Comparison of ENCODE assay signal across 21 cellular contexts in genomic region chr2:235516257-235516656, GRCh38. TPM values are rescaled to one million over a fixed set of nuclear protein-coding genes. Genes with fewer than 3 reads are reported as not detected.
DNase-seq lines count a peak whose midpoint lies in the region; ATAC-seq, FAIRE-seq and TF ChIP-seq lines count a peak whose summit lies in the region.
"Had no signal": no experiment of that assay in that cellular context is flagged by ENCODE, and none has a peak within 500 bp of the region (broad histone marks: within the 10 kb centered on the region; RNA-seq: fewer than 3 reads in every experiment).

No MANE protein-coding gene starts in this region.

- H2AK5ac ChIP-seq in neuronal stem cell (ENCODE audit: low read depth, low read length), result no peak overlapping the region

- H3K36me3 ChIP-seq in HEK293 (ENCODE audit: control insufficient read depth in 2 of 2, insufficient read depth in 1 of 2, low read length in 2 of 2) (no peaks in the 10 kb centered on the region), K562 (ENCODE audit: control insufficient read depth, insufficient read depth, low read length) (no peaks in the 10 kb centered on the region), neuronal stem cell (replicated peaks in 1 of 2; ENCODE audit: control insufficient read depth in 2 of 2, insufficient read depth in 2 of 2, low read length in 2 of 2) (peaks cover 0 to 4% of the 10 kb centered on the region in 2 donors)

- H4K91ac ChIP-seq in neuronal stem cell (ENCODE audit: low read depth, low read length, poor library complexity), result no peak overlapping the region

- H3K4me1 ChIP-seq in HEK293 (ENCODE audit: control insufficient read depth, insufficient read depth, low read length) (peaks cover 5% of the 10 kb centered on the region; the same call in 1 of the 2 replicates), K562 (replicated peaks in 1 of 2; ENCODE audit: control insufficient read depth in 2 of 2, insufficient read depth in 2 of 2, low read length in 2 of 2) (peaks cover under 1 to 10% of the 10 kb centered on the region in 2 experiments; a peak in 2 of 5 replicates), neuronal stem cell (ENCODE audit: control insufficient read depth in 2 of 2, insufficient read depth in 1 of 2, low read depth in 1 of 2, low read length in 2 of 2) (peaks cover 0 to 5% of the 10 kb centered on the region in 2 donors)
- H3K4me1 ChIP-seq: Caco-2 had no signal

- no peak overlapping the region; a peak in 1 of 4 replicates for H3K9ac ChIP-seq in K562 (ENCODE audit: insufficient read depth in 1 of 2, low read depth in 2 of 2, low read length in 2 of 2)
- H3K9ac ChIP-seq in neuronal stem cell (ENCODE audit: low read depth, low read length, poor library complexity), result no peak overlapping the region
- H3K9ac ChIP-seq: BLaER1 treated with 17β-estradiol and CSF1 and Interleukin-3, amounts not matched to agents 10 nM and 100 nM had no signal

- peaks cover 15% of the 10 kb centered on the region for H3K79me1 ChIP-seq in neuronal stem cell (ENCODE audit: low read depth, low read length)

- CTCF ChIA-PET in HEK293 (lab: Yijun Ruan, JAX) (no interaction called here), K562 (lab: Yijun Ruan, JAX; ENCODE audit: low intra/inter-chr PET ratio) (no interaction called here)

- H3K9me3 ChIP-seq in HEK293 (ENCODE audit: control insufficient read depth, insufficient read depth, low read depth, low read length) (no peaks in the 10 kb centered on the region), K562 (replicated peaks; ENCODE audit: control insufficient read depth, insufficient read depth, low read depth, low read length) (no peaks in the 10 kb centered on the region), neuronal stem cell (replicated peaks in 1 of 2; ENCODE audit: control insufficient read depth in 2 of 2, insufficient read depth in 1 of 2, low read depth in 1 of 2, low read length in 2 of 2) (peaks cover 7 to 15% of the 10 kb centered on the region in 2 donors)
- H3K9me3 ChIP-seq: Caco-2 had no signal

- TF ChIP-seq EP300 in K562 (IDR thresholded peaks at IDR 0.05; ENCODE audit: low read length), result no peak

- H4K20me1 ChIP-seq in K562 (replicated peaks; ENCODE audit: control insufficient read depth, insufficient read depth, low read length), result peaks cover 4% of the 10 kb centered on the region; the same call in 1 of the 2 replicates

- no peaks in the 10 kb centered on the region for H3K27me3 ChIP-seq in K562 (ENCODE audit: control insufficient read depth in 2 of 2, insufficient read depth in 2 of 2, low read length in 2 of 2)
- no peaks in the 10 kb centered on the region for H3K27me3 ChIP-seq in neuronal stem cell (ENCODE audit: control insufficient read depth in 3 of 3, insufficient read depth in 3 of 3, low read depth in 1 of 3, low read length in 3 of 3)
- H3K27me3 ChIP-seq: BLaER1 treated with 17β-estradiol and CSF1 and Interleukin-3, amounts not matched to agents 10 nM and 100 nM had no signal

- no peak overlapping the region for H4K8ac ChIP-seq in neuronal stem cell (ENCODE audit: low read depth, low read length)

- H3K4ac ChIP-seq in neuronal stem cell (ENCODE audit: low read length), result no peak overlapping the region

- no peak overlapping the region for H3K18ac ChIP-seq in neuronal stem cell (ENCODE audit: low read length)

- H3K4me2 ChIP-seq in K562 (ENCODE audit: insufficient read depth, low read length), result no peak overlapping the region
- H3K4me2 ChIP-seq in neuronal stem cell (ENCODE audit: insufficient read depth, low read length, poor library complexity, severe bottlenecking), result no peak overlapping the region
- H3K4me2 ChIP-seq: BLaER1 treated with 17β-estradiol and CSF1 and Interleukin-3, amounts not matched to agents 10 nM and 100 nM had no signal

- no peak overlapping the region for H2BK120ac ChIP-seq in neuronal stem cell (ENCODE audit: low read depth, low read length)

- TF ChIP-seq CTCF in HEK293 (tag by site-specific recombination; IDR thresholded peaks at IDR 0.05) (no peak), K562 (IDR thresholded peaks at IDR 0.05 in 2 of 3, conservative IDR thresholded peaks at IDR 0.05 in 1 of 3; ENCODE audit: insufficient read depth in 2 of 3, low read depth in 1 of 3, low read length in 3 of 3) (no peak)

- ATAC-seq in K562 (no peak), GM18861 (IDR thresholded peaks at IDR 0.05; ENCODE audit: unreplicated experiment) (no peak), HG03378 (IDR thresholded peaks at IDR 0.05; ENCODE audit: unreplicated experiment) (no peak)
- ATAC-seq: CD8-positive, alpha-beta T cell had no signal

- no peak for FAIRE-seq in K562 (lab: Jason Lieb, UNC)
- FAIRE-seq: A204.1, D721Med, G401.6, GM12891 had no signal

- H3K9me1 ChIP-seq in K562 (ENCODE audit: control insufficient read depth, insufficient read depth, low read length), result no peaks in the 10 kb centered on the region

- H3K4me3 ChIP-seq in HEK293 (ENCODE audit: low read depth, low read length) (no peak overlapping the region), K562 (no peak overlapping the region), neuronal stem cell (ENCODE audit: low read length in 2 of 2) (no peak overlapping the region)
- H3K4me3 ChIP-seq: BLaER1 treated with 17β-estradiol and CSF1 and Interleukin-3, amounts not matched to agents 10 nM and 100 nM had no signal

- TF ChIP-seq RAD21 in K562 (CRISPR knock-in tag; conservative IDR thresholded peaks at IDR 0.05 in 1 of 2, IDR thresholded peaks at IDR 0.05 in 1 of 2), result no peak

- 100% methylated on average over 6 of the region's 6 CpGs for WGBS in K562 (ENCODE audit: insufficient coverage, low coverage, missing lambda C conversion rate)
- WGBS in neuronal stem cell (ENCODE audit: extremely low coverage in 2 of 2, insufficient read length in 2 of 2, insufficient replicate concordance in 1 of 2), 2 donors, result no CpG with 5 or more reads among the region's 6 CpGs

- no peak for TF ChIP-seq POLR2A in K562 (conservative IDR thresholded peaks at IDR 0.05)

- in situ Hi-C loops in K562 (cut with MboI), result no loop called here

- H2BK15ac ChIP-seq in neuronal stem cell (ENCODE audit: low read length), result no peak overlapping the region

- no peak overlapping the region for H2AFZ ChIP-seq in K562 (ENCODE audit: low read depth, low read length)
- H2AFZ ChIP-seq in neuronal stem cell (ENCODE audit: low read length), result no peak overlapping the region

- peak overlapping the region; percentile 47 for H3K14ac ChIP-seq in neuronal stem cell (ENCODE audit: low read length)

- POLR2A ChIA-PET in HEK293 (lab: Yijun Ruan, JAX), result no interaction called here
- POLR2A ChIA-PET in K562 (lab: Yijun Ruan, JAX), result interaction anchor here (0.5 to 1.3 kb wide), 3 partner anchors 9 to 1076 kb away, joined by 3 to 4 read pairs (median 3); no protein-coding TSS in a partner anchor

- no peak overlapping the region for H3K27ac ChIP-seq in HEK293 (ENCODE audit: extremely low read depth, low read depth, low read length)
- H3K27ac ChIP-seq in K562 (ENCODE audit: extremely low read depth, low read depth, low read length), result no peak overlapping the region
- H3K27ac ChIP-seq in neuronal stem cell (replicated peaks; ENCODE audit: low read length), result no peak overlapping the region
- H3K27ac ChIP-seq: BLaER1 treated with 17β-estradiol and CSF1 and Interleukin-3, amounts not matched to agents 10 nM and 100 nM; C4-2B had no signal

- no peak overlapping the region for H2BK5ac ChIP-seq in neuronal stem cell (ENCODE audit: low read length)

- no peak overlapping the region for H3K23ac ChIP-seq in neuronal stem cell (ENCODE audit: low read depth, low read length, poor library complexity)

- no TSS peak for BruUV-seq in K562 (replicated peaks; lab: Mats Ljungman, UMichigan)

- intact Hi-C loops in K562 (cut with micrococcal nuclease), result no loop called here

- no peak overlapping the region for H2BK12ac ChIP-seq in neuronal stem cell (ENCODE audit: low read length)

- DNase-seq in K562 (ENCODE audit: extremely low read depth in 1 of 4, low spot score in 3 of 4) (no peak), neuronal stem cell (ENCODE audit: low spot score) (no peak), AML-193 (lab: John Stamatoyannopoulos, UW) (no peak)
- DNase-seq: 8988T; ACHN; Caco-2; Calu3; CD4-positive, alpha-beta T cell; CD8-positive, alpha-beta T cell; DMS79 treated with DMSO at 0.1 percent for 48 hours; GF-D8 had no signal

- peaks cover 98% of the 10 kb centered on the region for H3K79me2 ChIP-seq in K562 (ENCODE audit: control insufficient read depth, insufficient read depth, low read length)

TF ChIP-seq in HEK293, 187 proteins besides CTCF, POLR2A, EP300 and RAD21:
- TF ChIP-seq SETDB1 (IDR thresholded peaks at IDR 0.05; ENCODE audit: insufficient read length, low read length), result peak; percentile 82
- no peak for TF ChIP-seq HOXC10 (CRISPR knock-in tag; IDR thresholded peaks at IDR 0.05)

TF ChIP-seq in K562, 482 proteins besides CTCF, POLR2A, EP300 and RAD21 (continues in another document):
- TF ChIP-seq ZNF311 (CRISPR knock-in tag; IDR thresholded peaks at IDR 0.05), result no peak
- TF ChIP-seq HDAC1 (IDR thresholded peaks at IDR 0.05), result 0 out of 4 replicates have a peak, but pooled peaks of 1 of the 2 experiments have one; percentile 51
- no peak for TF ChIP-seq DMBX1 (CRISPR knock-in tag; IDR thresholded peaks at IDR 0.05; ENCODE audit: borderline replicate concordance)
- TF ChIP-seq TRIM28 (IDR thresholded peaks at IDR 0.05), result peak; percentile 28; the same call in 1 of the 2 replicates
- no peak for TF ChIP-seq CXXC5 (CRISPR knock-in tag; IDR thresholded peaks at IDR 0.05)
- no peak for TF ChIP-seq EP400 (IDR thresholded peaks at IDR 0.05)
- no peak for TF ChIP-seq CTBP1 (IDR thresholded peaks at IDR 0.05; ENCODE audit: borderline replicate concordance)
- no peak for TF ChIP-seq MTA1 (IDR thresholded peaks at IDR 0.05; ENCODE audit: borderline replicate concordance)

RNA-seq across cellular contexts. Expression of gene AGAP1, which starts 22.4 kb away (rescaled TPM):
- total RNA-seq in K562 (2011; cell fraction: chromatin; rRNA removed; ENCODE audit: low replicate concordance), result 125 and 169 TPM in 2 replicates
- 46.2 and 47.6 TPM in 2 replicates for total RNA-seq in K562 (2011; cell fraction: nucleolus; rRNA removed)
- total RNA-seq in K562 (2011; cell fraction: nucleoplasm; rRNA removed), result 57.1 and 63.9 TPM in 2 replicates
- 10.0 TPM in 2 replicates for total RNA-seq in K562 (2014; rRNA removed)
- 8.8 and 10.6 TPM in 2 replicates for total RNA-seq in K562 (2014; rRNA removed; fragmentation: Illumina TruSeq; extraction: Trizol)
- total RNA-seq in K562 (2015; rRNA removed; fragmentation: Illumina TruSeq; extraction: Trizol), result 10.2 and 10.9 TPM in 2 replicates
- 21.4 and 24.0 TPM in 2 replicates for total RNA-seq in K562 (2021)
- 11.3 and 13.4 TPM in 2 replicates for polyA plus RNA-seq in K562 (2011; rRNA removed)
- 7.9 and 11.5 TPM in 2 replicates for polyA plus RNA-seq in K562 (2011; cell fraction: cytosol; rRNA removed)
- 22.3 and 28.6 TPM in 2 replicates for polyA plus RNA-seq in K562 (2011; cell fraction: nucleus; rRNA removed)
- 13.7 and 15.5 TPM in 2 replicates for polyA plus RNA-seq in K562 (2012)
- 10.9 and 14.6 TPM in 2 replicates for polyA plus RNA-seq in K562 (2014; fragmentation: Illumina TruSeq; extraction: Trizol)
- 1 to 10 TPM; 1.3 to 2.3 TPM for polyA plus RNA-seq in K562 (2014; fragmentation: Nextera tagmentation; extraction: Ambion mirVana)
- 6.8 and 8.0 TPM in 2 replicates for polyA plus RNA-seq in K562 (2014; rRNA removed)
- 40.2 and 43.6 TPM in 2 replicates for polyA minus RNA-seq in K562 (2011; rRNA and poly(A)+ RNA removed)
- 13.1 and 20.3 TPM in 2 replicates for polyA minus RNA-seq in K562 (2011; cell fraction: cytosol; rRNA and poly(A)+ RNA removed)
- polyA minus RNA-seq in K562 (2011; cell fraction: nucleus; rRNA and poly(A)+ RNA removed), result 33.5 and 55.2 TPM in 2 replicates
- polyA plus RNA-seq in neuronal stem cell (2013, experiment 1 of 2), result 18.3 TPM
- polyA plus RNA-seq in neuronal stem cell (2013, experiment 2 of 2), result 17.8 TPM
- total RNA-seq: B cell had no signal

Comparison
In these comparisons a context has a peak if more than half of its experiments do, and no peak if none do; other contexts are left out.
1. Of the 44 proteins assayed by ChIP-seq in both K562 and HEK293: peak only in K562: TRIM28; only in HEK293: SETDB1; in both: none; in neither: 42.